ENCODE assay signal across 8 cellular contexts in the genomic region with DNA sequence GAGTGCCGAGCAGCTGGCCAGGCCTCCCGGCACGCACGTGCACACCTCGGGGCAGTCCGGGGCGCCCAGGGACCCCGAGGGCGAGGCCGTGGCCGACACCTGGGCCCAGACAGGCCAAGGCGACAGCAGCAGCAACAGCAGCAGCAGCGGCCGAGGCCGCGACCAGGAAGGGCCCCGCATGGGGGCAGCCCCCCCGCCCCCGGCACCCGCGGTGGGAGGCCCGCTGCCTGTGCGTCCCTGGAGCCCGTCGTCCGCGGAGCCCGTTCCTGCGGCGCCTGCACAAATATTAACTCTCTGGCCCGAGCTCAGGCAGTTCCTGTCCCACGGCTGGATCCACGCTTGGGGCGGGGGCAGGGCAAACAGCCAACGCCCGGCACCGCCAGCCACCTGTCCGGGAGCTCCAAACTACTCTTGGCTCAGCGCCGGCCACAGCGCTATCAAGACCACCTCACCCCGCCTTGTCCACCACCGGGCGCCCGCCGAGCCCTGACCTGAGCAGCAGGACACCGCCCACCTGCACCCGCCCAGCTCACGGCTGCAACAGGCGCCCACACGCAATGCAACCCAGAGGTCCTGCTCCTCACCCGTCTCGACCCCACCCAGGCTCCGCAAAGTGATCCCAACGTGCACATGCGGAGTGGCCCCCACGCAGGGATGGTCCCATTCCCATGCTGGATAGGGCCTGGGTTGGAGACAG. TPM values are rescaled to one million over a fixed set of nuclear protein-coding genes. Genes with fewer than 3 reads are reported as not detected.
DNase-seq lines count a peak whose midpoint lies in the region; ATAC-seq, FAIRE-seq and TF ChIP-seq lines count a peak whose summit lies in the region.

A gene with protein sequence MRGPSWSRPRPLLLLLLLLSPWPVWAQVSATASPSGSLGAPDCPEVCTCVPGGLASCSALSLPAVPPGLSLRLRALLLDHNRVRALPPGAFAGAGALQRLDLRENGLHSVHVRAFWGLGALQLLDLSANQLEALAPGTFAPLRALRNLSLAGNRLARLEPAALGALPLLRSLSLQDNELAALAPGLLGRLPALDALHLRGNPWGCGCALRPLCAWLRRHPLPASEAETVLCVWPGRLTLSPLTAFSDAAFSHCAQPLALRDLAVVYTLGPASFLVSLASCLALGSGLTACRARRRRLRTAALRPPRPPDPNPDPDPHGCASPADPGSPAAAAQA (minus strand): TSS at position 288 of the 697 bp plus-strand sequence. CDS start 108 bp downstream, at position 180.

- FAIRE-seq in endothelial cell of umbilical vein (lab: Jason Lieb, UNC), result no peak

- H3K4me1 Mint-ChIP-seq in CD8-positive, alpha-beta T cell (ENCODE audit: low read depth), result peaks cover 5% of the 10 kb centered on the region

- H3K9me1 ChIP-seq in endothelial cell of umbilical vein (replicated peaks; ENCODE audit: control insufficient read depth, extremely low read depth, insufficient read depth, low read length), result no peaks in the 10 kb centered on the region

- no peak within 1 kb of the TSS for H3K27ac Mint-ChIP-seq in CD8-positive, alpha-beta T cell

- H3K79me1 ChIP-seq in neuronal stem cell (ENCODE audit: low read depth, low read length), result peaks cover 2% of the 10 kb centered on the region

- no peak for TF ChIP-seq POLR2A in endothelial cell of umbilical vein (IDR thresholded peaks at IDR 0.05; ENCODE audit: low read depth, low read length)

- no peaks in the 10 kb centered on the region for H3K9me3 ChIP-seq in CD8-positive, alpha-beta T cell (ENCODE audit: low read length)
- H3K9me3 ChIP-seq in MM.1S (replicated peaks; ENCODE audit: insufficient read depth, low read length) (no peaks in the 10 kb centered on the region), endothelial cell of umbilical vein (replicated peaks; ENCODE audit: control insufficient read depth, insufficient read depth, low read length) (no peaks in the 10 kb centered on the region), neuronal stem cell (replicated peaks in 1 of 2; ENCODE audit: control insufficient read depth in 2 of 2, insufficient read depth in 1 of 2, low read depth in 1 of 2, low read length in 2 of 2) (peaks cover 0 to 2% of the 10 kb centered on the region in 2 donors)

- peak within 1 kb of the TSS; percentile 91 for H3K18ac ChIP-seq in neuronal stem cell (ENCODE audit: low read length)

- peak within 1 kb of the TSS; percentile 75 for H2BK15ac ChIP-seq in neuronal stem cell (ENCODE audit: low read length)

- peak within 1 kb of the TSS; percentile 15 for H3K4me3 ChIP-seq in CD8-positive, alpha-beta T cell (ENCODE audit: low read depth, low read length)
- peak within 1 kb of the TSS; percentile 41; the same call in 1 of the 2 replicates for H3K4me3 ChIP-seq in MM.1S (ENCODE audit: low read length)
- H3K4me3 ChIP-seq in endothelial cell of umbilical vein (replicated peaks in 1 of 3; ENCODE audit: insufficient read depth in 1 of 3, low read depth in 1 of 3, low read length in 3 of 3), result peak within 1 kb of the TSS in 2 of 3 experiments; percentile 5 to 10
- H3K4me3 ChIP-seq in neuronal stem cell (ENCODE audit: low read length in 2 of 2), result peak within 1 kb of the TSS; percentile 51 to 80

- H3K4me2 ChIP-seq in MM.1S (ENCODE audit: low read depth, low read length), result peak within 1 kb of the TSS; percentile 72; the same call in 1 of the 2 replicates
- H3K4me2 ChIP-seq in endothelial cell of umbilical vein (ENCODE audit: insufficient read depth, low read length), result peak within 1 kb of the TSS; percentile 32
- H3K4me2 ChIP-seq in neuronal stem cell (ENCODE audit: insufficient read depth, low read length, poor library complexity, severe bottlenecking), result peak within 1 kb of the TSS; percentile 89

- peak within 1 kb of the TSS; percentile 57 for H3K4me3 Mint-ChIP-seq in CD8-positive, alpha-beta T cell

- H2AK5ac ChIP-seq in neuronal stem cell (ENCODE audit: low read depth, low read length), result peak within 1 kb of the TSS; percentile 88

- H3F3A ChIP-seq in MM.1S (ENCODE audit: insufficient read depth, low read length), result no peaks in the 10 kb centered on the region

- intact Hi-C loops in CD8-positive, alpha-beta T cell (cut with DNase I, micrococcal nuclease), result no loop called here
- intact Hi-C loops in endothelial cell of umbilical vein (cut with micrococcal nuclease), result no loop called here

- H4K91ac ChIP-seq in neuronal stem cell (ENCODE audit: low read depth, low read length, poor library complexity), result no peak within 1 kb of the TSS

- peaks cover 19% of the 10 kb centered on the region for H3K4me1 ChIP-seq in CD8-positive, alpha-beta T cell (ENCODE audit: insufficient read depth, low read length)
- H3K4me1 ChIP-seq in MM.1S (ENCODE audit: low read length) (no peaks in the 10 kb centered on the region), endothelial cell of umbilical vein (ENCODE audit: control insufficient read depth, extremely low read depth, insufficient read depth, low read length) (no peaks in the 10 kb centered on the region), neuronal stem cell (ENCODE audit: control insufficient read depth in 2 of 2, insufficient read depth in 1 of 2, low read depth in 1 of 2, low read length in 2 of 2) (peaks cover 8 to 22% of the 10 kb centered on the region in 2 donors)

- H3K23ac ChIP-seq in neuronal stem cell (ENCODE audit: low read depth, low read length, poor library complexity), result peak within 1 kb of the TSS; percentile 93

- ATAC-seq in CD8-positive, alpha-beta T cell, result no peak
- ATAC-seq in activated CD4-positive, CD25-positive, alpha-beta regulatory T cell treated with anti-CD3 and anti-CD28 coated beads, Interleukin-2, amount 50 U/mL, for 24 hours, result no peak
- ATAC-seq in HG03565 (IDR thresholded peaks at IDR 0.05; ENCODE audit: unreplicated experiment), result no peak

- DNase-seq in CD8-positive, alpha-beta T cell, result no peak
- no peak for DNase-seq in MM.1S
- no peak for DNase-seq in endothelial cell of umbilical vein (ENCODE audit: low read depth, low spot score)
- no peak for DNase-seq in neuronal stem cell (ENCODE audit: low spot score)
- no peak for DNase-seq in stimulated activated CD4-positive, alpha-beta T cell treated with anti-CD3 and anti-CD28 coated beads, Interleukin-4, amount 100 ng/mL, for 24 hours
- DNase-seq in NCI-H1092 (lab: John Stamatoyannopoulos, UW), result no peak

- POLR2A ChIA-PET in CD8-positive, alpha-beta T cell (lab: Charles Lee), result no interaction called here
- POLR2A ChIA-PET in endothelial cell of umbilical vein (lab: Charles Lee), result no interaction called here

- peak within 1 kb of the TSS; percentile 3 for H4K8ac ChIP-seq in neuronal stem cell (ENCODE audit: low read depth, low read length)

- H3K27me3 Mint-ChIP-seq in CD8-positive, alpha-beta T cell (ENCODE audit: low read depth), result peaks cover 22% of the 10 kb centered on the region

- no peaks in the 10 kb centered on the region for H3K36me3 Mint-ChIP-seq in CD8-positive, alpha-beta T cell

- H3K9me2 ChIP-seq in MM.1S (replicated peaks; ENCODE audit: insufficient read depth, low read length), result no peaks in the 10 kb centered on the region

- H3K4ac ChIP-seq in neuronal stem cell (ENCODE audit: low read length), result peak within 1 kb of the TSS; percentile 37

- peaks cover 16% of the 10 kb centered on the region for H3K27me3 ChIP-seq in CD8-positive, alpha-beta T cell (ENCODE audit: insufficient read depth, low read length)
- H3K27me3 ChIP-seq in MM.1S (replicated peaks; ENCODE audit: insufficient read depth, low read length), result peaks cover 72% of the 10 kb centered on the region
- peaks cover 23 to 29% of the 10 kb centered on the region in 2 experiments for H3K27me3 ChIP-seq in endothelial cell of umbilical vein (ENCODE audit: control insufficient read depth in 2 of 2, insufficient read depth in 2 of 2, low read length in 2 of 2)
- peaks cover 22 to 84% (median 69%) of the 10 kb centered on the region in 3 experiments for H3K27me3 ChIP-seq in neuronal stem cell (ENCODE audit: control insufficient read depth in 3 of 3, insufficient read depth in 3 of 3, low read depth in 1 of 3, low read length in 3 of 3)

- peak within 1 kb of the TSS; percentile 71 for H3K14ac ChIP-seq in neuronal stem cell (ENCODE audit: low read length)

- no TSS peak for BruUV-seq in endothelial cell of umbilical vein (replicated peaks; lab: Mats Ljungman, UMichigan)

- no peak for TF ChIP-seq CTCF in CD8-positive, alpha-beta T cell (IDR thresholded peaks at IDR 0.05)
- TF ChIP-seq CTCF in MM.1S (IDR thresholded peaks at IDR 0.05; ENCODE audit: low read length) (no peak), endothelial cell of umbilical vein (IDR thresholded peaks at IDR 0.05; ENCODE audit: extremely low read depth in 1 of 2, insufficient read depth in 1 of 2, low read depth in 1 of 2, low read length in 2 of 2) (no peak)

- dilution Hi-C loops in endothelial cell of umbilical vein (cut with MboI; ENCODE audit: extremely low pct_ligation_motif_present, low sequenced_read_pairs), result no loop called here

- H2BK12ac ChIP-seq in neuronal stem cell (ENCODE audit: low read length), result peak within 1 kb of the TSS; percentile 41

- H3K9ac ChIP-seq in MM.1S (ENCODE audit: low read length) (no peak within 1 kb of the TSS), endothelial cell of umbilical vein (replicated peaks; ENCODE audit: extremely low read depth, insufficient read depth, low read length) (no peak within 1 kb of the TSS), neuronal stem cell (ENCODE audit: low read depth, low read length, poor library complexity) (peak within 1 kb of the TSS; percentile 92)

- CTCF ChIA-PET in CD8-positive, alpha-beta T cell (lab: Charles Lee), result interaction anchor here (0.7 to 2.4 kb wide), 3 partner anchors 18 to 57 kb away, joined by 3 to 6 read pairs (median 3); a partner anchor contains a TSS
- CTCF ChIA-PET in endothelial cell of umbilical vein (lab: Charles Lee), result interaction anchor here (1.1 kb wide), 1 partner anchor 35 kb away, joined by 3 read pairs; no protein-coding TSS in a partner anchor

- H4K20me1 ChIP-seq in MM.1S (ENCODE audit: insufficient read depth, low read length) (no peaks in the 10 kb centered on the region), endothelial cell of umbilical vein (replicated peaks; ENCODE audit: control insufficient read depth, extremely low read depth, insufficient read depth, low read length) (no peaks in the 10 kb centered on the region)

- H3K9me3 Mint-ChIP-seq in CD8-positive, alpha-beta T cell, result no peaks in the 10 kb centered on the region

- no peak within 1 kb of the TSS for H2BK5ac ChIP-seq in neuronal stem cell (ENCODE audit: low read length)

- no peaks in the 10 kb centered on the region for H3K79me2 ChIP-seq in MM.1S (ENCODE audit: low read length)
- H3K79me2 ChIP-seq in endothelial cell of umbilical vein (ENCODE audit: control insufficient read depth, insufficient read depth, low read length), result no peaks in the 10 kb centered on the region

- no peak within 1 kb of the TSS for H2BK120ac ChIP-seq in neuronal stem cell (ENCODE audit: low read depth, low read length)

- H2AFZ ChIP-seq in MM.1S (ENCODE audit: low read length) (no peak within 1 kb of the TSS), endothelial cell of umbilical vein (ENCODE audit: low read depth, low read length) (no peak within 1 kb of the TSS), neuronal stem cell (ENCODE audit: low read length) (peak within 1 kb of the TSS; percentile 91)

- H3K27ac ChIP-seq in CD8-positive, alpha-beta T cell (ENCODE audit: low read depth, low read length), result no peak within 1 kb of the TSS
- no peak within 1 kb of the TSS for H3K27ac ChIP-seq in MM.1S (ENCODE audit: low read length)
- no peak within 1 kb of the TSS for H3K27ac ChIP-seq in endothelial cell of umbilical vein (ENCODE audit: insufficient read depth, low read depth, low read length)
- H3K27ac ChIP-seq in neuronal stem cell (replicated peaks; ENCODE audit: low read length), result no peak within 1 kb of the TSS

- no CpG with 5 or more reads among the region's 57 CpGs for WGBS in neuronal stem cell (ENCODE audit: extremely low coverage in 2 of 2, insufficient read length in 2 of 2, insufficient replicate concordance in 1 of 2), 2 donors

- H3K36me3 ChIP-seq in CD8-positive, alpha-beta T cell (ENCODE audit: insufficient read depth, low read length), result no peaks in the 10 kb centered on the region
- H3K36me3 ChIP-seq in MM.1S (replicated peaks; ENCODE audit: insufficient read depth, low read length) (no peaks in the 10 kb centered on the region), endothelial cell of umbilical vein (ENCODE audit: control insufficient read depth in 2 of 2, extremely low read depth in 1 of 2, insufficient read depth in 2 of 2, low read length in 2 of 2) (no peaks in the 10 kb centered on the region), neuronal stem cell (replicated peaks in 1 of 2; ENCODE audit: control insufficient read depth in 2 of 2, insufficient read depth in 2 of 2, low read length in 2 of 2) (no peaks in the 10 kb centered on the region)

RNA-seq across cellular contexts. Expression of the gene that starts here (rescaled TPM):
- not detected for total RNA-seq in CD8-positive, alpha-beta T cell
- total RNA-seq in endothelial cell of umbilical vein, result not detected in 2 replicates
- 0.08 TPM in 1 of 2 replicates, not detected in the other for polyA plus RNA-seq in endothelial cell of umbilical vein
- not detected in 2 replicates for polyA plus RNA-seq in endothelial cell of umbilical vein (2011; cell fraction: cytosol; rRNA removed)
- not detected in 2 replicates for polyA plus RNA-seq in endothelial cell of umbilical vein (2011; cell fraction: nucleus; rRNA removed)
- not detected in 2 replicates for polyA plus RNA-seq in endothelial cell of umbilical vein (2012)
- not detected in 2 replicates for polyA minus RNA-seq in endothelial cell of umbilical vein
- 3.0 TPM for polyA minus RNA-seq in endothelial cell of umbilical vein (2011; cell fraction: cytosol; rRNA and poly(A)+ RNA removed)
- not detected in 2 replicates for polyA minus RNA-seq in endothelial cell of umbilical vein (2011; cell fraction: nucleus; rRNA and poly(A)+ RNA removed)
- 1.2 TPM for polyA plus RNA-seq in neuronal stem cell (2013, experiment 1 of 2)
- polyA plus RNA-seq in neuronal stem cell (2013, experiment 2 of 2), result 1.3 TPM

Comparison
In these comparisons a context has a peak if more than half of its experiments do, and no peak if none do; other contexts are left out.
1. H3K4me3 ChIP-seq: peak in every context shown above with its lines; median percentile 66 in neuronal stem cell; 41 in MM.1S; 15 in CD8-positive, alpha-beta T cell; 8 in endothelial cell of umbilical vein.
2. H3K4me2 ChIP-seq: peak in every context shown above with its lines; median percentile 89 in neuronal stem cell; 72 in MM.1S; 32 in endothelial cell of umbilical vein.